In genomic region chr18:58827886-58828285, GRCh38 we compare ENCODE assay signal across 29 cellular contexts.
"Had no signal": no experiment of that assay in that cellular context is flagged by ENCODE, and none has a peak within 500 bp of the region (broad histone marks: within the 10 kb centered on the region; RNA-seq: fewer than 3 reads in every experiment).

No MANE protein-coding gene starts in this region.

- H3K27ac ChIP-seq: colonic mucosa, esophagus muscularis mucosa, foreskin keratinocyte, heart right ventricle, left lung, neural progenitor cell, skin epidermis, spleen, thyroid gland had no signal

- H3K36me3 ChIP-seq: colonic mucosa, esophagus muscularis mucosa, heart right ventricle, left lung, neural progenitor cell, spleen, thyroid gland had no signal

- H3K4me1 Mint-ChIP-seq: stimulated activated memory B cell treated with anti-CD40 and anti-IgM and Interleukin-4, amounts not matched to agents 10 μg/mL and 1 μg/mL and 100 μg/mL, for 72 hours had no signal

- H3K4me3 Mint-ChIP-seq: dendritic cell treated with granulocyte-macrophage colony-stimulating factor and Interleukin-4, amounts not matched to agents 40 ng/mL and 50 ng/mL, for 4 days; endodermal cell; mesothelial cell of epicardium; naive B cell; nephron; neural progenitor cell; stimulated activated memory B cell treated with anti-CD40 and anti-IgM and Interleukin-4, amounts not matched to agents 10 μg/mL and 1 μg/mL and 100 μg/mL, for 72 hours; type B pancreatic cell had no signal

- H3K9me3 Mint-ChIP-seq: dendritic cell treated with granulocyte-macrophage colony-stimulating factor and Interleukin-4, amounts not matched to agents 40 ng/mL and 50 ng/mL, for 4 days; naive B cell; stimulated activated memory B cell treated with anti-CD40 and anti-IgM and Interleukin-4, amounts not matched to agents 10 μg/mL and 1 μg/mL and 100 μg/mL, for 72 hours had no signal

- H3K36me3 Mint-ChIP-seq: mesothelial cell of epicardium; naive B cell; stimulated activated memory B cell treated with anti-CD40 and anti-IgM and Interleukin-4, amounts not matched to agents 10 μg/mL and 1 μg/mL and 100 μg/mL, for 72 hours; type B pancreatic cell had no signal

- ATAC-seq: foreskin keratinocyte; left cardiac atrium; left lung; mucosa of descending colon; stimulated activated memory B cell treated with anti-CD40 and anti-IgM and Interleukin-4, amounts not matched to agents 10 μg/mL and 1 μg/mL and 100 μg/mL, for 72 hours; stimulated activated naive CD8-positive, alpha-beta T cell treated with anti-CD3 and anti-CD28 coated beads, Interleukin-15, Interleukin-2, amounts not matched to agents 100 U/mL and 50 U/mL, for 24 hours had no signal

- H3K27ac Mint-ChIP-seq: dendritic cell treated with granulocyte-macrophage colony-stimulating factor and Interleukin-4, amounts not matched to agents 40 ng/mL and 50 ng/mL, for 4 days; endodermal cell; mesothelial cell of epicardium; naive B cell; stimulated activated memory B cell treated with anti-CD40 and anti-IgM and Interleukin-4, amounts not matched to agents 10 μg/mL and 1 μg/mL and 100 μg/mL, for 72 hours; type B pancreatic cell had no signal

- DNase-seq: colonic mucosa; effector CD8-positive, alpha-beta T cell; endodermal cell; foreskin keratinocyte; glutamatergic neuron; heart right ventricle; hippocampal formation; left cardiac atrium; mesenchymal stem cell; mucosa of descending colon; naive B cell; nucleus accumbens; spleen; stimulated activated CD4-positive, alpha-beta T cell treated with anti-CD3 and anti-CD28 coated beads, Interleukin-4, amount 100 ng/mL, for 4 hours; stimulated activated naive CD8-positive, alpha-beta T cell treated with anti-CD3 and anti-CD28 coated beads, Interleukin-15, Interleukin-2, amounts not matched to agents 100 U/mL and 50 U/mL, for 24 hours; substantia nigra; thyroid gland had no signal

- H3K4me1 ChIP-seq: colonic mucosa, esophagus muscularis mucosa, foreskin keratinocyte, heart right ventricle, left lung, neural progenitor cell, spleen had no signal

- FAIRE-seq: endothelial cell of umbilical vein, islet of Langerhans had no signal

- H3K27me3 ChIP-seq: colonic mucosa, esophagus muscularis mucosa, foreskin keratinocyte, heart right ventricle, left lung, neural progenitor cell, thyroid gland had no signal

- H3K9ac ChIP-seq: neural progenitor cell had no signal

- H2AFZ ChIP-seq: neural progenitor cell had no signal

- H3K4me2 ChIP-seq: neural progenitor cell had no signal

- H3K27me3 Mint-ChIP-seq: stimulated activated memory B cell treated with anti-CD40 and anti-IgM and Interleukin-4, amounts not matched to agents 10 μg/mL and 1 μg/mL and 100 μg/mL, for 72 hours had no signal

- H3K9me3 ChIP-seq: colonic mucosa, esophagus muscularis mucosa, heart right ventricle, left lung, mucosa of descending colon, psoas muscle, thyroid gland had no signal

- H3K4me3 ChIP-seq: colonic mucosa, esophagus muscularis mucosa, heart right ventricle, left lung, mucosa of descending colon, neural progenitor cell, psoas muscle, skin epidermis, spleen, thyroid gland had no signal
